In genomic region chr22:24772493-24773220, GRCh38 we compare ENCODE assay signal across 9 cellular contexts. TPM values are rescaled to one million over a fixed set of nuclear protein-coding genes. Genes with fewer than 3 reads are reported as not detected.
A peak's percentile ranks its signal among the peaks of the same experiment; 100 is the strongest.
DNase-seq lines count a peak whose midpoint lies in the region; ATAC-seq and TF ChIP-seq lines count a peak whose summit lies in the region.
"Had no signal": no experiment of that assay in that cellular context is flagged by ENCODE, and none has a peak within 500 bp of the region (broad histone marks: within the 10 kb centered on the region; RNA-seq: fewer than 3 reads in every experiment).

No MANE protein-coding gene starts in this region.

- H3K4me1 ChIP-seq in PC-3 (ENCODE audit: insufficient read depth, low read length), result no peaks in the 10 kb centered on the region
- H3K4me1 ChIP-seq in aorta (ENCODE audit: control insufficient read depth in 1 of 2, insufficient read depth in 2 of 2, low read length in 2 of 2), result no peaks in the 10 kb centered on the region

- no peaks in the 10 kb centered on the region for H3K79me2 ChIP-seq in PC-3 (ENCODE audit: low read length)

- intact Hi-C loops in PC-3 (cut with micrococcal nuclease) (no loop called here), aorta (cut with DNase I) (no loop called here)

- H3K27me3 ChIP-seq in PC-3 (ENCODE audit: low read length) (no peaks in the 10 kb centered on the region), aorta (ENCODE audit: control insufficient read depth in 1 of 2, insufficient read depth in 2 of 2, low read length in 1 of 2) (no peaks in the 10 kb centered on the region)

- no TSS peak for BruUV-seq in PC-3 (replicated peaks; lab: Mats Ljungman, UMichigan)

- no peaks in the 10 kb centered on the region for H3F3A ChIP-seq in PC-3 (ENCODE audit: low read length, unreplicated experiment)

- H2AFZ ChIP-seq in PC-3 (ENCODE audit: low read length), result no peak overlapping the region

- CTCF ChIA-PET in PC-3 (lab: Charles Lee), result interaction anchor here (0.6 kb wide), 2 partner anchors 34 to 112 kb away, joined by 3 to 14 read pairs; partner anchors contain the start of gene SGSM1

- DNase-seq in NCI-H1092 treated with DMSO at 0.1 percent for 48 hours (lab: John Stamatoyannopoulos, UW), result peak; percentile 3
- DNase-seq in NCI-H1092 (lab: John Stamatoyannopoulos, UW), result no peak
- peak; percentile 50 for DNase-seq in PC-3
- peak; percentile 13 for DNase-seq in fibroblast of the conjunctiva (ENCODE audit: low read depth)
- DNase-seq in smooth muscle cell of the brain vasculature (ENCODE audit: low read depth, low spot score), result peak; percentile 9
- no peak for DNase-seq in stimulated activated CD8-positive, alpha-beta memory T cell treated with anti-CD3 and anti-CD28 coated beads, Interleukin-4, amount 100 ng/mL, for 48 hours
- DNase-seq in aorta, result no peak
- DNase-seq in HUDEP-2 (lab: John Stamatoyannopoulos, UW; ENCODE audit: unreplicated experiment in 76 of 76), result no peak
- DNase-seq: erythroblast had no signal

- H3K9me3 ChIP-seq in PC-3 (ENCODE audit: low read length) (no peaks in the 10 kb centered on the region), aorta (ENCODE audit: control insufficient read depth, low read length) (no peaks in the 10 kb centered on the region)

- H3K4me3 ChIP-seq in PC-3 (ENCODE audit: low read length), result no peak overlapping the region
- H3K4me3 ChIP-seq in aorta (ENCODE audit: low read length in 2 of 2), result no peak overlapping the region

- WGBS in aorta, 2 donors, result 44 to 49% methylated on average over 7 of the region's 7 CpGs

- ATAC-seq in PC-3 (peak; percentile 62), aorta (ENCODE audit: low FRiP score) (no peak)

- peak; percentile 60 for TF ChIP-seq CTCF in PC-3 (conservative IDR thresholded peaks at IDR 0.05; ENCODE audit: low read depth, low read length)

- H3K36me3 ChIP-seq in PC-3 (ENCODE audit: low read depth, low read length) (no peaks in the 10 kb centered on the region), aorta (ENCODE audit: control insufficient read depth in 1 of 2, insufficient read depth in 2 of 2, low read length in 1 of 2) (no peaks in the 10 kb centered on the region)

- no peaks in the 10 kb centered on the region for H3K9me2 ChIP-seq in PC-3 (replicated peaks; ENCODE audit: low read length)

- no peak overlapping the region for H3K27ac ChIP-seq in PC-3 (ENCODE audit: low read length)
- no peak overlapping the region for H3K27ac ChIP-seq in aorta (ENCODE audit: low read depth in 1 of 2, low read length in 2 of 2)

- H4K20me1 ChIP-seq in PC-3 (ENCODE audit: low read length), result no peaks in the 10 kb centered on the region

- H3K4me2 ChIP-seq in PC-3 (ENCODE audit: low read length), result no peak overlapping the region

- H3K9ac ChIP-seq in PC-3 (ENCODE audit: low read length), result no peak overlapping the region

- POLR2A ChIA-PET in PC-3 (lab: Charles Lee; ENCODE audit: unreplicated experiment), result no interaction called here

RNA-seq across cellular contexts. Expression of gene PIWIL3, which starts 1.9 kb away (rescaled TPM):
- total RNA-seq in PC-3 (2014; rRNA removed) (not detected in 2 replicates), aorta (not detected)
- polyA plus RNA-seq in aorta, result not detected

RNA-seq across cellular contexts. Expression of gene SGSM1, which starts 33.4 kb away (rescaled TPM):
- 0.29 and 0.35 TPM in 2 replicates for total RNA-seq in PC-3 (2014; rRNA removed)
- total RNA-seq in aorta, result 1 to 10 TPM; 9.2 to 9.5 TPM
- polyA plus RNA-seq in aorta, result 1 to 10 TPM in 1 of 2 donors, under 1 TPM in 1; 0.50 to 5.9 TPM

Comparison
In these comparisons a context has a peak if more than half of its experiments do, and no peak if none do; other contexts are left out.
1. DNase-seq: peak in NCI-H1092 treated with DMSO at 0.1 percent for 48 hours (single experiment), PC-3 (single experiment), fibroblast of the conjunctiva (single experiment) and smooth muscle cell of the brain vasculature (single experiment); none in NCI-H1092 (single experiment), stimulated activated CD8-positive, alpha-beta memory T cell treated with anti-CD3 and anti-CD28 coated beads, Interleukin-4, amount 100 ng/mL, for 48 hours (single experiment), aorta (0 of 2) and HUDEP-2 (0 of 76).